ENCODE assay signal across 7 cellular contexts in genomic region chr6:157380458-157380778, GRCh38. TPM values are rescaled to one million over a fixed set of nuclear protein-coding genes. Genes with fewer than 3 reads are reported as not detected.
DNase-seq lines count a peak whose midpoint lies in the region; ATAC-seq and TF ChIP-seq lines count a peak whose summit lies in the region.

No MANE protein-coding gene starts in this region.

- peak overlapping the region; percentile 58 for H3K4me2 ChIP-seq in SU-DHL-6 (ENCODE audit: low read depth, low read length, poor library complexity, severe bottlenecking)

- peak overlapping the region; percentile 95 for H2AFZ ChIP-seq in SU-DHL-6 (ENCODE audit: low read depth, low read length, severe bottlenecking)

- no peaks in the 10 kb centered on the region for H3K36me3 ChIP-seq in SU-DHL-6 (ENCODE audit: low read length)

- no peaks in the 10 kb centered on the region for H3K9me2 ChIP-seq in SU-DHL-6 (replicated peaks; ENCODE audit: insufficient read depth, low read length)

- H3K4me3 ChIP-seq in SU-DHL-6 (ENCODE audit: insufficient read depth, low read length, poor library complexity, severe bottlenecking): peak overlapping the region; percentile 92

- DNase-seq in foreskin keratinocyte (no peak), sciatic nerve (ENCODE audit: low spot score) (no peak), KG1 (lab: John Stamatoyannopoulos, UW) (no peak), superior temporal gyrus (ENCODE audit: extremely low spot score) (no peak)

- H3K79me2 ChIP-seq in SU-DHL-6 (ENCODE audit: insufficient read depth, low read length): no peaks in the 10 kb centered on the region

- H3F3A ChIP-seq in SU-DHL-6 (ENCODE audit: insufficient read depth): no peaks in the 10 kb centered on the region

- no peaks in the 10 kb centered on the region for H3K4me1 ChIP-seq in foreskin keratinocyte

- TF ChIP-seq CTCF in SU-DHL-6 (IDR thresholded peaks at IDR 0.05; ENCODE audit: insufficient read depth, low read length, poor library complexity, severe bottlenecking): no peak
- no peak for TF ChIP-seq CTCF in foreskin keratinocyte (conservative IDR thresholded peaks at IDR 0.05)

- peak overlapping the region; percentile 47 for H3K27ac ChIP-seq in SU-DHL-6 (ENCODE audit: low read depth, low read length)
- peak overlapping the region; percentile 49 for H3K27ac ChIP-seq in foreskin keratinocyte

- no peaks in the 10 kb centered on the region for H3K9me3 ChIP-seq in SU-DHL-6 (ENCODE audit: insufficient read depth, low read length)

- intact Hi-C loops in sciatic nerve (cut with DNase I): no loop called here

- H3K27me3 ChIP-seq in SU-DHL-6 (ENCODE audit: low read length) (no peaks in the 10 kb centered on the region), foreskin keratinocyte (no peaks in the 10 kb centered on the region)

- no peaks in the 10 kb centered on the region; the same call in 1 of the 2 replicates for H4K20me1 ChIP-seq in SU-DHL-6 (ENCODE audit: low read depth, low read length)

- H3K9ac ChIP-seq in SU-DHL-6 (ENCODE audit: low read length): peak overlapping the region; percentile 79

- peak; percentile 18 for ATAC-seq in GM18907 (IDR thresholded peaks at IDR 0.05; ENCODE audit: unreplicated experiment)
- ATAC-seq in HG02870 (IDR thresholded peaks at IDR 0.05; ENCODE audit: unreplicated experiment): peak; percentile 9
- no peak for ATAC-seq in foreskin keratinocyte
- ATAC-seq in sciatic nerve: peak; percentile 13

RNA-seq across cellular contexts. Expression of gene ZDHHC14, which starts 0.6 kb away (rescaled TPM):
- 6.2 and 6.4 TPM in 2 replicates for total RNA-seq in foreskin keratinocyte
- 5.8 and 6.1 TPM in 2 replicates for polyA plus RNA-seq in foreskin keratinocyte
- total RNA-seq in sciatic nerve: 19.1 TPM

RNA-seq across cellular contexts. Expression of gene TMEM242, which starts 57.1 kb away (rescaled TPM):
- total RNA-seq in foreskin keratinocyte (9.0 and 9.6 TPM in 2 replicates), sciatic nerve (13.2 TPM)
- 10.7 and 11.4 TPM in 2 replicates for polyA plus RNA-seq in foreskin keratinocyte
